1 cellular context compared by ENCODE assay signal in the genomic region with DNA sequence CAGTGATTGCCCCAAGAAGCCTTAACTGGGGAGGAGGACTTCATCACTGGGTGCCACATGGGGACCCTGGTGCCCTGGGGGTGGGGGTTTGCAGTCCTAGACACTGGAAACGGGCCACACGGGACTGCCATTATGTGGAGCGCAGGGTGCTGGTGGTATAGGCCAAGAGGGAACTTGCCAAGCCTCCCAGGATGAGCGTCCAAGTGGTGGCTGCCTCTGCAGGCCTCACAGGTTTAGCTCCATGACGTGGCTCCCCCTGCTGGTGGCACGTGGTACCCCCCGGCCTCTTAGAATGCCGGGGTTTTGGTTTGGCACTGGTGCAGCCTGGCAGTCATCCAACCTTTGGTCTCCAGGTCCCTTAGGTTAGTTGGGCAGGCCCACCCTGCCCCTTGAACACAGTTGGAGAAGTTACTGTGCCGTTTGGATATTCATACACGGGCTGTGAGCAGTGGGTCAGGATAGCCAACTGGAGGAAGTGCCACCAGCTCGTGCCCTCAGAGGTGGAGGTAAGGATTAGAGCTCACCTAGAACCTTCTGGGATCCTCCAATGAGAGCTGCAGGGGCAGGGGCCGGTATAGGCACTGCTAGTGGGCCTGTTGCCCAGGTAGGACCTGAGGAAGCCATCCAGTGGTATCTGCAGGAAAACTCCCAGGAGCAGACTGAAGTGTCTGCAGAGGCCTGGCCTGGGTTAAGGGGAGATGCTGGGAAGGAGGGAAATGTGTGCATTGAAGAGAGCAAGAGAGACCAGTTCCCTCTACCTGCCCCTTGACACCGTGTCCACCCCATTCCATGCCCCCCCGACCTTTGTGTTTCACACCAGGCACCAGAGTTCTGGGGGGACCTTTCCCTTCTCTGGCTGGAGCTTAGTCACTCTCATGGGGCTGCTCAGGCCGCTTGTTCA.
TF ChIP-seq lines count a peak whose summit lies in the region.

No MANE protein-coding gene starts in this region.

TF ChIP-seq in HepG2, 621 proteins besides CTCF, POLR2A, EP300 and RAD21 (continued from another document and continues in another):
- TF ChIP-seq, protein P1, sequence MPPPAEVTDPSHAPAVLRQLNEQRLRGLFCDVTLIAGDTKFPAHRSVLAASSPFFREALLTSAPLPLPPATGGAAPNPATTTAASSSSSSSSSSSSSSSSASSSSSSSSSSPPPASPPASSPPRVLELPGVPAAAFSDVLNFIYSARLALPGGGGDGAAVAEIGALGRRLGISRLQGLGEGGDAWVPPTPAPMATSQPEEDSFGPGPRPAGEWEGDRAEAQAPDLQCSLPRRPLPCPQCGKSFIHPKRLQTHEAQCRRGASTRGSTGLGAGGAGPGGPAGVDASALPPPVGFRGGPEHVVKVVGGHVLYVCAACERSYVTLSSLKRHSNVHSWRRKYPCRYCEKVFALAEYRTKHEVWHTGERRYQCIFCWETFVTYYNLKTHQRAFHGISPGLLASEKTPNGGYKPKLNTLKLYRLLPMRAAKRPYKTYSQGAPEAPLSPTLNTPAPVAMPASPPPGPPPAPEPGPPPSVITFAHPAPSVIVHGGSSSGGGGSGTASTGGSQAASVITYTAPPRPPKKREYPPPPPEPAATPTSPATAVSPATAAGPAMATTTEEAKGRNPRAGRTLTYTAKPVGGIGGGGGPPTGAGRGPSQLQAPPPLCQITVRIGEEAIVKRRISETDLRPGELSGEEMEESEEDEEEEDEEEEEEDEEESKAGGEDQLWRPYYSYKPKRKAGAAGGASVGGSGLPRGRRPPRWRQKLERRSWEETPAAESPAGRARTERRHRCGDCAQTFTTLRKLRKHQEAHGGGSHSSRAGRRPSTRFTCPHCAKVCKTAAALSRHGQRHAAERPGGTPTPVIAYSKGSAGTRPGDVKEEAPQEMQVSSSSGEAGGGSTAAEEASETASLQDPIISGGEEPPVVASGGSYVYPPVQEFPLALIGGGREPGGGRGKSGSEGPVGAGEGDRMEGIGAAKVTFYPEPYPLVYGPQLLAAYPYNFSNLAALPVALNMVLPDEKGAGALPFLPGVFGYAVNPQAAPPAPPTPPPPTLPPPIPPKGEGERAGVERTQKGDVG (CRISPR knock-in tag; IDR thresholded peaks at IDR 0.05; ENCODE audit: borderline replicate concordance): peak; percentile 85; the same call in 1 of the 2 replicates
- TF ChIP-seq ZBTB38 (CRISPR knock-in tag; IDR thresholded peaks at IDR 0.05): peak; percentile 24; the same call in 1 of the 2 replicates
- no peak for TF ChIP-seq ZNF101 (CRISPR knock-in tag; IDR thresholded peaks at IDR 0.05; ENCODE audit: borderline replicate concordance, low read depth)
- TF ChIP-seq, protein P2, sequence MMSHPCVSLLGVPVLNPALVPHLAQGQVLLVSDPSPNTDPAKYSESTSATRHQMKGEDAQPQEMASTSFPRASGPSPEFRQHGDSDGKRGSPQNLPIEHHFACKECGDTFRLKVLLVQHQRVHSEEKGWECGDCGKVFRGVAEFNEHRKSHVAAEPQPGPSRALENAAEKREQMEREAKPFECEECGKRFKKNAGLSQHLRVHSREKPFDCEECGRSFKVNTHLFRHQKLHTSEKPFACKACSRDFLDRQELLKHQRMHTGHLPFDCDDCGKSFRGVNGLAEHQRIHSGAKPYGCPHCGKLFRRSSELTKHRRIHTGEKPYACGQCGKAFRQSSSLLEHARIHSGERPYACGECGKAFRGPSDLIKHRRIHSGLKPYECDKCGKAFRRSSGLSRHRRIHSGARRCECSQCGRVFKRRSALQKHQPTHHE (CRISPR knock-in tag; IDR thresholded peaks at IDR 0.05; ENCODE audit: borderline replicate concordance): peak; percentile 36; the same call in 1 of the 2 replicates
- no peak for TF ChIP-seq SMARCE1 (IDR thresholded peaks at IDR 0.05; ENCODE audit: borderline replicate concordance)
- TF ChIP-seq, protein P3, sequence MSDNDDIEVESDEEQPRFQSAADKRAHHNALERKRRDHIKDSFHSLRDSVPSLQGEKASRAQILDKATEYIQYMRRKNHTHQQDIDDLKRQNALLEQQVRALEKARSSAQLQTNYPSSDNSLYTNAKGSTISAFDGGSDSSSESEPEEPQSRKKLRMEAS (IDR thresholded peaks at IDR 0.05): peak; percentile 88
- TF ChIP-seq, protein P4, sequence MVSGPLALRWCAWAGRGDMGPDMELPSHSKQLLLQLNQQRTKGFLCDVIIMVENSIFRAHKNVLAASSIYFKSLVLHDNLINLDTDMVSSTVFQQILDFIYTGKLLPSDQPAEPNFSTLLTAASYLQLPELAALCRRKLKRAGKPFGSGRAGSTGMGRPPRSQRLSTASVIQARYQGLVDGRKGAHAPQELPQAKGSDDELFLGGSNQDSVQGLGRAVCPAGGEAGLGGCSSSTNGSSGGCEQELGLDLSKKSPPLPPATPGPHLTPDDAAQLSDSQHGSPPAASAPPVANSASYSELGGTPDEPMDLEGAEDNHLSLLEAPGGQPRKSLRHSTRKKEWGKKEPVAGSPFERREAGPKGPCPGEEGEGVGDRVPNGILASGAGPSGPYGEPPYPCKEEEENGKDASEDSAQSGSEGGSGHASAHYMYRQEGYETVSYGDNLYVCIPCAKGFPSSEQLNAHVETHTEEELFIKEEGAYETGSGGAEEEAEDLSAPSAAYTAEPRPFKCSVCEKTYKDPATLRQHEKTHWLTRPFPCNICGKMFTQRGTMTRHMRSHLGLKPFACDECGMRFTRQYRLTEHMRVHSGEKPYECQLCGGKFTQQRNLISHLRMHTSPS (CRISPR knock-in tag; IDR thresholded peaks at IDR 0.05; ENCODE audit: low read depth): peak; percentile 76; the same call in 1 of the 2 replicates
- TF ChIP-seq PCBP1 (IDR thresholded peaks at IDR 0.05; ENCODE audit: borderline replicate concordance, low read depth, low read length): peak; percentile 58; the same call in 1 of the 2 replicates
- peak; percentile 95 for TF ChIP-seq KDM2A (CRISPR knock-in tag; IDR thresholded peaks at IDR 0.05; ENCODE audit: borderline replicate concordance, low read depth)
- TF ChIP-seq KDM5B (CRISPR knock-in tag; IDR thresholded peaks at IDR 0.05; ENCODE audit: borderline replicate concordance): peak; percentile 41; the same call in 1 of the 2 replicates
- TF ChIP-seq CBX5 (CRISPR knock-in tag; IDR thresholded peaks at IDR 0.05; ENCODE audit: borderline replicate concordance): peak; percentile 96; the same call in 1 of the 2 replicates
- TF ChIP-seq ZNF772 (CRISPR knock-in tag; IDR thresholded peaks at IDR 0.05): 0 out of 2 replicates have a peak, but pooled peaks have one; percentile 67
- TF ChIP-seq ZNF607 (CRISPR knock-in tag; IDR thresholded peaks at IDR 0.05; ENCODE audit: borderline replicate concordance): no peak
- 0 out of 2 replicates have a peak, but pooled peaks have one; percentile 50 for TF ChIP-seq ZIK1 (CRISPR knock-in tag; IDR thresholded peaks at IDR 0.05; ENCODE audit: borderline replicate concordance, low read depth)
- peak; percentile 66 for TF ChIP-seq TOPORS (CRISPR knock-in tag; IDR thresholded peaks at IDR 0.05)
- TF ChIP-seq REL (CRISPR knock-in tag; conservative IDR thresholded peaks at IDR 0.05): no peak
- peak; percentile 77 for TF ChIP-seq HDAC2 (CRISPR knock-in tag; IDR thresholded peaks at IDR 0.05)
- no peak for TF ChIP-seq ZNF251 (CRISPR knock-in tag; IDR thresholded peaks at IDR 0.05)
- peak; percentile 90; the same call in 1 of the 2 replicates for TF ChIP-seq ZFP41 (CRISPR knock-in tag; IDR thresholded peaks at IDR 0.05; ENCODE audit: borderline replicate concordance)
- no peak; the same call in 1 of the 2 replicates for TF ChIP-seq ZNF143 (CRISPR knock-in tag; IDR thresholded peaks at IDR 0.05)
- TF ChIP-seq, protein P5, sequence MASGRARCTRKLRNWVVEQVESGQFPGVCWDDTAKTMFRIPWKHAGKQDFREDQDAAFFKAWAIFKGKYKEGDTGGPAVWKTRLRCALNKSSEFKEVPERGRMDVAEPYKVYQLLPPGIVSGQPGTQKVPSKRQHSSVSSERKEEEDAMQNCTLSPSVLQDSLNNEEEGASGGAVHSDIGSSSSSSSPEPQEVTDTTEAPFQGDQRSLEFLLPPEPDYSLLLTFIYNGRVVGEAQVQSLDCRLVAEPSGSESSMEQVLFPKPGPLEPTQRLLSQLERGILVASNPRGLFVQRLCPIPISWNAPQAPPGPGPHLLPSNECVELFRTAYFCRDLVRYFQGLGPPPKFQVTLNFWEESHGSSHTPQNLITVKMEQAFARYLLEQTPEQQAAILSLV (CRISPR knock-in tag; IDR thresholded peaks at IDR 0.05; ENCODE audit: borderline replicate concordance): no peak
- TF ChIP-seq FOXO1 (CRISPR knock-in tag; IDR thresholded peaks at IDR 0.05): no peak
- TF ChIP-seq, protein P6, sequence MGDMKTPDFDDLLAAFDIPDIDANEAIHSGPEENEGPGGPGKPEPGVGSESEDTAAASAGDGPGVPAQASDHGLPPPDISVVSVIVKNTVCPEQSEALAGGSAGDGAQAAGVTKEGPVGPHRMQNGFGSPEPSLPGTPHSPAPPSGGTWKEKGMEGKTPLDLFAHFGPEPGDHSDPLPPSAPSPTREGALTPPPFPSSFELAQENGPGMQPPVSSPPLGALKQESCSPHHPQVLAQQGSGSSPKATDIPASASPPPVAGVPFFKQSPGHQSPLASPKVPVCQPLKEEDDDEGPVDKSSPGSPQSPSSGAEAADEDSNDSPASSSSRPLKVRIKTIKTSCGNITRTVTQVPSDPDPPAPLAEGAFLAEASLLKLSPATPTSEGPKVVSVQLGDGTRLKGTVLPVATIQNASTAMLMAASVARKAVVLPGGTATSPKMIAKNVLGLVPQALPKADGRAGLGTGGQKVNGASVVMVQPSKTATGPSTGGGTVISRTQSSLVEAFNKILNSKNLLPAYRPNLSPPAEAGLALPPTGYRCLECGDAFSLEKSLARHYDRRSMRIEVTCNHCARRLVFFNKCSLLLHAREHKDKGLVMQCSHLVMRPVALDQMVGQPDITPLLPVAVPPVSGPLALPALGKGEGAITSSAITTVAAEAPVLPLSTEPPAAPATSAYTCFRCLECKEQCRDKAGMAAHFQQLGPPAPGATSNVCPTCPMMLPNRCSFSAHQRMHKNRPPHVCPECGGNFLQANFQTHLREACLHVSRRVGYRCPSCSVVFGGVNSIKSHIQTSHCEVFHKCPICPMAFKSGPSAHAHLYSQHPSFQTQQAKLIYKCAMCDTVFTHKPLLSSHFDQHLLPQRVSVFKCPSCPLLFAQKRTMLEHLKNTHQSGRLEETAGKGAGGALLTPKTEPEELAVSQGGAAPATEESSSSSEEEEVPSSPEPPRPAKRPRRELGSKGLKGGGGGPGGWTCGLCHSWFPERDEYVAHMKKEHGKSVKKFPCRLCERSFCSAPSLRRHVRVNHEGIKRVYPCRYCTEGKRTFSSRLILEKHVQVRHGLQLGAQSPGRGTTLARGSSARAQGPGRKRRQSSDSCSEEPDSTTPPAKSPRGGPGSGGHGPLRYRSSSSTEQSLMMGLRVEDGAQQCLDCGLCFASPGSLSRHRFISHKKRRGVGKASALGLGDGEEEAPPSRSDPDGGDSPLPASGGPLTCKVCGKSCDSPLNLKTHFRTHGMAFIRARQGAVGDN (CRISPR knock-in tag; IDR thresholded peaks at IDR 0.05): peak; percentile 92
- TF ChIP-seq PHF8 (CRISPR knock-in tag; IDR thresholded peaks at IDR 0.05): peak; percentile 66
- TF ChIP-seq KLF11 (CRISPR knock-in tag; IDR thresholded peaks at IDR 0.05): peak; percentile 77; the same call in 1 of the 2 replicates
- TF ChIP-seq THAP11 (CRISPR knock-in tag; IDR thresholded peaks at IDR 0.05): peak; percentile 39; the same call in 1 of the 2 replicates
- peak; percentile 58; the same call in 1 of the 2 replicates for TF ChIP-seq KAT8 (CRISPR knock-in tag; IDR thresholded peaks at IDR 0.05)
- TF ChIP-seq BORCS8-MEF2B (CRISPR knock-in tag; IDR thresholded peaks at IDR 0.05): peak; percentile 73
- TF ChIP-seq ETV5 (CRISPR knock-in tag; IDR thresholded peaks at IDR 0.05; ENCODE audit: borderline replicate concordance): peak; percentile 55
- peak; percentile 66 for TF ChIP-seq TARDBP (CRISPR knock-in tag; IDR thresholded peaks at IDR 0.05)
- no peak for TF ChIP-seq NR3C1 (CRISPR knock-in tag; IDR thresholded peaks at IDR 0.05)
- no peak for TF ChIP-seq MEIS2 (CRISPR knock-in tag; IDR thresholded peaks at IDR 0.05)
- TF ChIP-seq RNF2 (conservative IDR thresholded peaks at IDR 0.05; ENCODE audit: low read depth): no peak; the same call in 1 of the 2 replicates
- TF ChIP-seq TGIF2 (CRISPR knock-in tag; IDR thresholded peaks at IDR 0.05): peak; percentile 52; the same call in 1 of the 2 replicates
- TF ChIP-seq ZNF775 (CRISPR knock-in tag; IDR thresholded peaks at IDR 0.05; ENCODE audit: borderline replicate concordance): no peak
- no peak for TF ChIP-seq TP53 (CRISPR knock-in tag; conservative IDR thresholded peaks at IDR 0.05)
- peak; percentile 79 for TF ChIP-seq ZMYM4 (CRISPR knock-in tag; IDR thresholded peaks at IDR 0.05)
- TF ChIP-seq SALL1 (CRISPR knock-in tag; IDR thresholded peaks at IDR 0.05): peak; percentile 85
- TF ChIP-seq TRIM24 (CRISPR knock-in tag; IDR thresholded peaks at IDR 0.05): no peak
- peak; percentile 69; the same call in 1 of the 2 replicates for TF ChIP-seq SAP130 (CRISPR knock-in tag; IDR thresholded peaks at IDR 0.05; ENCODE audit: low read depth)
- peak; percentile 93 for TF ChIP-seq ZSCAN31 (CRISPR knock-in tag; IDR thresholded peaks at IDR 0.05; ENCODE audit: low read depth)
- no peak for TF ChIP-seq ZFP36L2 (CRISPR knock-in tag; IDR thresholded peaks at IDR 0.05)
- TF ChIP-seq, protein P7, sequence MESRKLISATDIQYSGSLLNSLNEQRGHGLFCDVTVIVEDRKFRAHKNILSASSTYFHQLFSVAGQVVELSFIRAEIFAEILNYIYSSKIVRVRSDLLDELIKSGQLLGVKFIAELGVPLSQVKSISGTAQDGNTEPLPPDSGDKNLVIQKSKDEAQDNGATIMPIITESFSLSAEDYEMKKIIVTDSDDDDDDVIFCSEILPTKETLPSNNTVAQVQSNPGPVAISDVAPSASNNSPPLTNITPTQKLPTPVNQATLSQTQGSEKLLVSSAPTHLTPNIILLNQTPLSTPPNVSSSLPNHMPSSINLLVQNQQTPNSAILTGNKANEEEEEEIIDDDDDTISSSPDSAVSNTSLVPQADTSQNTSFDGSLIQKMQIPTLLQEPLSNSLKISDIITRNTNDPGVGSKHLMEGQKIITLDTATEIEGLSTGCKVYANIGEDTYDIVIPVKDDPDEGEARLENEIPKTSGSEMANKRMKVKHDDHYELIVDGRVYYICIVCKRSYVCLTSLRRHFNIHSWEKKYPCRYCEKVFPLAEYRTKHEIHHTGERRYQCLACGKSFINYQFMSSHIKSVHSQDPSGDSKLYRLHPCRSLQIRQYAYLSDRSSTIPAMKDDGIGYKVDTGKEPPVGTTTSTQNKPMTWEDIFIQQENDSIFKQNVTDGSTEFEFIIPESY (CRISPR knock-in tag; IDR thresholded peaks at IDR 0.05): peak; percentile 74; the same call in 1 of the 2 replicates
- peak; percentile 87 for TF ChIP-seq ZNF331 (CRISPR knock-in tag; IDR thresholded peaks at IDR 0.05)
- TF ChIP-seq, protein P8, sequence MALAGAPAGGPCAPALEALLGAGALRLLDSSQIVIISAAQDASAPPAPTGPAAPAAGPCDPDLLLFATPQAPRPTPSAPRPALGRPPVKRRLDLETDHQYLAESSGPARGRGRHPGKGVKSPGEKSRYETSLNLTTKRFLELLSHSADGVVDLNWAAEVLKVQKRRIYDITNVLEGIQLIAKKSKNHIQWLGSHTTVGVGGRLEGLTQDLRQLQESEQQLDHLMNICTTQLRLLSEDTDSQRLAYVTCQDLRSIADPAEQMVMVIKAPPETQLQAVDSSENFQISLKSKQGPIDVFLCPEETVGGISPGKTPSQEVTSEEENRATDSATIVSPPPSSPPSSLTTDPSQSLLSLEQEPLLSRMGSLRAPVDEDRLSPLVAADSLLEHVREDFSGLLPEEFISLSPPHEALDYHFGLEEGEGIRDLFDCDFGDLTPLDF (CRISPR knock-in tag; IDR thresholded peaks at IDR 0.05): no peak
- TF ChIP-seq SIN3B (IDR thresholded peaks at IDR 0.05; ENCODE audit: low read length): peak; percentile 3; the same call in 1 of the 2 replicates
- TF ChIP-seq ZNF589 (CRISPR knock-in tag; conservative IDR thresholded peaks at IDR 0.05): no peak
